Comparison of ENCODE assay signal across 31 cellular contexts in the genomic region with DNA sequence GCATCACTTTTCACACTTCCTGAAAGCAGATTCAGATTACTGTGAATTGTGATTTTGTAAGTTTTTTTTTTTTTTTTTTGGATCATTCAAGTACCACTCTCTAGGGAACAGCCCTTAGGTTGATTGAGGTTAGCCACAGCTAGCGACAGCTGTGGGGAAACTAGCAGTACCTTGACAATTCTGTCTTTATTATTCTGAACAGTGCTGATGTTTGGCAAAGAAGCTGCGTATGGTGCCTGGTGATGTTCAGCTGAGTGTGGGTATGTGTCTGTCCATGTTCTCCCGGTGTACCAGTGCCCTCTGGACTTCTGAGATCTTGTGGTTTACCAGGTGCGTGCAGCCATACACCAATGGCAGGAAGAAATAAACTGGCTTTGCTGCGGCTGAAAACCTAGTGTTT.
DNase-seq lines count a peak whose midpoint lies in the region; ATAC-seq and TF ChIP-seq lines count a peak whose summit lies in the region.
"Had no signal": no experiment of that assay in that cellular context is flagged by ENCODE, and none has a peak within 500 bp of the region (broad histone marks: within the 10 kb centered on the region; RNA-seq: fewer than 3 reads in every experiment).

No MANE protein-coding gene starts in this region.

- H3K9me3 ChIP-seq in BLaER1 (no peaks in the 10 kb centered on the region), MG63 (no peaks in the 10 kb centered on the region)
- H3K9me3 ChIP-seq: ascending aorta, psoas muscle, sigmoid colon had no signal

- ATAC-seq in GM18909 (IDR thresholded peaks at IDR 0.05; ENCODE audit: poor library complexity, unreplicated experiment) (no peak), GM21447 (IDR thresholded peaks at IDR 0.05; ENCODE audit: unreplicated experiment) (no peak)
- ATAC-seq: K562; left ventricle myocardium superior; psoas muscle; stimulated activated memory B cell treated with anti-CD40 and anti-IgM and Interleukin-4, amounts not matched to agents 10 μg/mL and 1 μg/mL and 100 μg/mL, for 72 hours had no signal

- H3K4me2 ChIP-seq in BLaER1: peak overlapping the region; percentile 70

- DNase-seq in NCI-H1105 (lab: John Stamatoyannopoulos, UW) (peak; percentile 55), NCI-H2081 treated with DMSO at 0.1 percent for 48 hours (lab: John Stamatoyannopoulos, UW) (peak; percentile 41), NCI-H748 (lab: John Stamatoyannopoulos, UW; ENCODE audit: unreplicated experiment) (peak; percentile 86), MG63 (no peak), endothelial cell (ENCODE audit: low spot score) (no peak)
- DNase-seq: activated CD4-positive, alpha-beta T cell treated with anti-CD3 and anti-CD28 coated beads for 4 hours; activated gamma-delta T cell; activated naive CD8-positive, alpha-beta T cell treated with anti-CD3 and anti-CD28 coated beads, Interleukin-2, amount 10 ng/mL, durations not matched to agents 7 days and 5 days; activated T-cell treated with anti-CD3 and anti-CD28 coated beads, Interleukin-2, amount 50 U/mL, for 24 hours; CD4-positive, alpha-beta memory T cell; effector memory CD4-positive, alpha-beta T cell; erythroblast; H7; head of caudate nucleus; left ventricle myocardium superior; NCI-H446; nucleus accumbens; psoas muscle; Right ventricle myocardium superior; sigmoid colon; stimulated activated CD4-positive, alpha-beta T cell treated with anti-CD3 and anti-CD28 coated beads, Interleukin-4, amount 100 ng/mL, for 4 hours; substantia nigra had no signal

- no peaks in the 10 kb centered on the region for H3K27me3 Mint-ChIP-seq in endothelial cell (ENCODE audit: unreplicated experiment)
- H3K27me3 Mint-ChIP-seq: activated T-cell treated with anti-CD3 and anti-CD28 coated beads, Interleukin-2, amount 50 U/mL, for 24 hours; CD4-positive, alpha-beta memory T cell; stimulated activated memory B cell treated with anti-CD40 and anti-IgM and Interleukin-4, amounts not matched to agents 10 μg/mL and 1 μg/mL and 100 μg/mL, for 72 hours had no signal

- no peak overlapping the region for H3K4me3 Mint-ChIP-seq in endothelial cell (ENCODE audit: unreplicated experiment)
- H3K4me3 Mint-ChIP-seq: activated naive CD8-positive, alpha-beta T cell treated with anti-CD3 and anti-CD28 coated beads, Interleukin-2, amount 10 ng/mL, durations not matched to agents 7 days and 5 days; activated T-cell treated with anti-CD3 and anti-CD28 coated beads, Interleukin-2, amount 50 U/mL, for 24 hours; CD4-positive, alpha-beta memory T cell; stimulated activated memory B cell treated with anti-CD40 and anti-IgM and Interleukin-4, amounts not matched to agents 10 μg/mL and 1 μg/mL and 100 μg/mL, for 72 hours; T-helper 2 cell treated with Interferon-gamma antibody and Interleukin-4, amounts not matched to agents 5 μg/mL and 100 μg/mL, for 36 hours had no signal

- H3K4me3 ChIP-seq in BLaER1: no peak overlapping the region
- H3K4me3 ChIP-seq in MG63: no peak overlapping the region
- H3K4me3 ChIP-seq: ascending aorta, cardiac muscle cell, coronary artery, K562, psoas muscle, sigmoid colon had no signal

- H3K27ac ChIP-seq in BLaER1: no peak overlapping the region
- H3K27ac ChIP-seq: ascending aorta, cardiac muscle cell, coronary artery, psoas muscle, sigmoid colon had no signal

- H3K9me3 Mint-ChIP-seq in endothelial cell (ENCODE audit: unreplicated experiment): no peaks in the 10 kb centered on the region
- H3K9me3 Mint-ChIP-seq: activated naive CD8-positive, alpha-beta T cell treated with anti-CD3 and anti-CD28 coated beads, Interleukin-2, amount 10 ng/mL, durations not matched to agents 7 days and 5 days; activated T-cell treated with anti-CD3 and anti-CD28 coated beads, Interleukin-2, amount 50 U/mL, for 24 hours; stimulated activated memory B cell treated with anti-CD40 and anti-IgM and Interleukin-4, amounts not matched to agents 10 μg/mL and 1 μg/mL and 100 μg/mL, for 72 hours; T-helper 2 cell treated with Interferon-gamma antibody and Interleukin-4, amounts not matched to agents 5 μg/mL and 100 μg/mL, for 36 hours had no signal

- no peak for TF ChIP-seq CTCF in endothelial cell (IDR thresholded peaks at IDR 0.05; ENCODE audit: unreplicated experiment)

- no peaks in the 10 kb centered on the region for H4K20me1 ChIP-seq in BLaER1

- H3K4me1 ChIP-seq in BLaER1: peaks cover 16% of the 10 kb centered on the region
- H3K4me1 ChIP-seq: ascending aorta, psoas muscle, sigmoid colon had no signal

- H3K27me3 ChIP-seq in BLaER1: no peaks in the 10 kb centered on the region
- 0 out of 2 replicates have a peak, but pooled peaks cover 2% of the 10 kb centered on the region for H3K27me3 ChIP-seq in MG63
- H3K27me3 ChIP-seq: ascending aorta, cardiac muscle cell, sigmoid colon had no signal

- no peak overlapping the region for H3K9ac ChIP-seq in BLaER1

- H3K27ac Mint-ChIP-seq in endothelial cell (ENCODE audit: unreplicated experiment): no peak overlapping the region
- H3K27ac Mint-ChIP-seq: activated naive CD8-positive, alpha-beta T cell treated with anti-CD3 and anti-CD28 coated beads, Interleukin-2, amount 10 ng/mL, durations not matched to agents 7 days and 5 days; activated T-cell treated with anti-CD3 and anti-CD28 coated beads, Interleukin-2, amount 50 U/mL, for 24 hours; CD4-positive, alpha-beta memory T cell; stimulated activated memory B cell treated with anti-CD40 and anti-IgM and Interleukin-4, amounts not matched to agents 10 μg/mL and 1 μg/mL and 100 μg/mL, for 72 hours; T-helper 2 cell treated with Interferon-gamma antibody and Interleukin-4, amounts not matched to agents 5 μg/mL and 100 μg/mL, for 36 hours had no signal

- H3K4me1 Mint-ChIP-seq in endothelial cell (ENCODE audit: unreplicated experiment): peaks cover 5% of the 10 kb centered on the region
- H3K4me1 Mint-ChIP-seq: activated naive CD8-positive, alpha-beta T cell treated with anti-CD3 and anti-CD28 coated beads, Interleukin-2, amount 10 ng/mL, durations not matched to agents 7 days and 5 days; CD4-positive, alpha-beta memory T cell; stimulated activated memory B cell treated with anti-CD40 and anti-IgM and Interleukin-4, amounts not matched to agents 10 μg/mL and 1 μg/mL and 100 μg/mL, for 72 hours had no signal

- H3K36me3 Mint-ChIP-seq in endothelial cell (ENCODE audit: low read depth, unreplicated experiment): no peaks in the 10 kb centered on the region
- H3K36me3 Mint-ChIP-seq: activated naive CD8-positive, alpha-beta T cell treated with anti-CD3 and anti-CD28 coated beads, Interleukin-2, amount 10 ng/mL, durations not matched to agents 7 days and 5 days; CD4-positive, alpha-beta memory T cell; stimulated activated memory B cell treated with anti-CD40 and anti-IgM and Interleukin-4, amounts not matched to agents 10 μg/mL and 1 μg/mL and 100 μg/mL, for 72 hours had no signal

- H3K36me3 ChIP-seq in BLaER1 (no peaks in the 10 kb centered on the region), MG63 (no peaks in the 10 kb centered on the region)
- H3K36me3 ChIP-seq: ascending aorta, cardiac muscle cell, sigmoid colon had no signal

Comparison
In these comparisons a context has a peak if more than half of its experiments do, and no peak if none do; other contexts are left out.
1. DNase-seq: peak in NCI-H1105 (single experiment), NCI-H2081 treated with DMSO at 0.1 percent for 48 hours (single experiment) and NCI-H748 (single experiment); none in MG63 (single experiment) and endothelial cell (single experiment).